In genomic region chr7:150356265-150356897, GRCh38 we compare ENCODE assay signal across 8 cellular contexts. TPM values are rescaled to one million over a fixed set of nuclear protein-coding genes. Genes with fewer than 3 reads are reported as not detected.
DNase-seq lines count a peak whose midpoint lies in the region; ATAC-seq and TF ChIP-seq lines count a peak whose summit lies in the region.

No MANE protein-coding gene starts in this region.

- peak; percentile 73 for TF ChIP-seq CTCF in LNCAP (IDR thresholded peaks at IDR 0.05)

- no peak for ATAC-seq in GM18909 (IDR thresholded peaks at IDR 0.05; ENCODE audit: poor library complexity, unreplicated experiment)

- peak; percentile 65 for DNase-seq in activated effector memory CD4-positive, alpha-beta T cell treated with anti-CD3 and anti-CD28 coated beads, Interleukin-2, amount 50 U/mL, for 16 hours
- DNase-seq in activated effector memory CD4-positive, alpha-beta T cell treated with Interleukin-2 at 50 U/mL for 16 hours, result no peak
- no peak for DNase-seq in activated CD4-positive, alpha-beta memory T cell treated with anti-CD3 and anti-CD28 coated beads, Interleukin-2, amount 10 ng/mL, durations not matched to agents 7 days and 5 days
- DNase-seq in kidney tubule cell (ENCODE audit: low spot score) (peak; percentile 31), GM19240 (ENCODE audit: insufficient read length, low spot score) (no peak)
- no peak for DNase-seq in stimulated activated CD4-positive, alpha-beta T cell treated with anti-CD3 and anti-CD28 coated beads, Interleukin-12 subunit alpha, Interleukin-12 subunit beta, amount 100 ng/mL, for 4 hours

- no peak overlapping the region for H3K4me3 Mint-ChIP-seq in activated CD4-positive, alpha-beta memory T cell treated with anti-CD3 and anti-CD28 coated beads, Interleukin-2, amount 10 ng/mL, durations not matched to agents 7 days and 5 days

- no peaks in the 10 kb centered on the region for H3K27me3 Mint-ChIP-seq in activated CD4-positive, alpha-beta memory T cell treated with anti-CD3 and anti-CD28 coated beads, Interleukin-2, amount 10 ng/mL, durations not matched to agents 7 days and 5 days

- CTCF ChIA-PET in activated CD4-positive, alpha-beta memory T cell treated with anti-CD3 and anti-CD28 coated beads, Interleukin-2, amount 10 ng/mL, durations not matched to agents 7 days and 5 days (lab: Charles Lee), result interaction anchor here (0.6 to 3.6 kb wide), 10 partner anchors 10 to 1169 kb away, joined by 3 to 17 read pairs (median 4); partner anchors contain the start of gene REPIN1

- H3K27ac Mint-ChIP-seq in activated CD4-positive, alpha-beta memory T cell treated with anti-CD3 and anti-CD28 coated beads, Interleukin-2, amount 10 ng/mL, durations not matched to agents 7 days and 5 days, result peak overlapping the region; percentile 13

- peaks cover 43% of the 10 kb centered on the region for H3K4me1 Mint-ChIP-seq in activated CD4-positive, alpha-beta memory T cell treated with anti-CD3 and anti-CD28 coated beads, Interleukin-2, amount 10 ng/mL, durations not matched to agents 7 days and 5 days

- H3K9me3 Mint-ChIP-seq in activated CD4-positive, alpha-beta memory T cell treated with anti-CD3 and anti-CD28 coated beads, Interleukin-2, amount 10 ng/mL, durations not matched to agents 7 days and 5 days, result peaks cover 3% of the 10 kb centered on the region

- peaks cover 3% of the 10 kb centered on the region for H3K36me3 Mint-ChIP-seq in activated CD4-positive, alpha-beta memory T cell treated with anti-CD3 and anti-CD28 coated beads, Interleukin-2, amount 10 ng/mL, durations not matched to agents 7 days and 5 days (ENCODE audit: low read depth)

- POLR2A ChIA-PET in activated CD4-positive, alpha-beta memory T cell treated with anti-CD3 and anti-CD28 coated beads, Interleukin-2, amount 10 ng/mL, durations not matched to agents 7 days and 5 days (lab: Charles Lee), result no interaction called here

RNA-seq across cellular contexts. Expression of gene REPIN1, which starts 12.2 kb away (rescaled TPM):
- 10 to 100 TPM; 42.9 to 45.9 TPM for total RNA-seq in activated CD4-positive, alpha-beta memory T cell treated with anti-CD3 and anti-CD28 coated beads, Interleukin-2, amount 10 ng/mL, durations not matched to agents 7 days and 5 days

RNA-seq across cellular contexts. Expression of gene RARRES2, which starts 15.0 kb away (rescaled TPM):
- not detected for total RNA-seq in activated CD4-positive, alpha-beta memory T cell treated with anti-CD3 and anti-CD28 coated beads, Interleukin-2, amount 10 ng/mL, durations not matched to agents 7 days and 5 days

RNA-seq across cellular contexts. Expression of gene ZNF775, which starts 22.7 kb away (rescaled TPM):
- total RNA-seq in activated CD4-positive, alpha-beta memory T cell treated with anti-CD3 and anti-CD28 coated beads, Interleukin-2, amount 10 ng/mL, durations not matched to agents 7 days and 5 days, result 1 to 10 TPM; 6.4 to 7.1 TPM

RNA-seq across cellular contexts. Expression of gene ACTR3C, which starts 33.0 kb away (rescaled TPM):
- 1 to 10 TPM; 4.9 to 7.0 TPM for total RNA-seq in activated CD4-positive, alpha-beta memory T cell treated with anti-CD3 and anti-CD28 coated beads, Interleukin-2, amount 10 ng/mL, durations not matched to agents 7 days and 5 days

RNA-seq across cellular contexts. Expression of gene LRRC61, which starts 33.2 kb away (rescaled TPM):
- 10 to 100 TPM; 23.1 to 26.8 TPM for total RNA-seq in activated CD4-positive, alpha-beta memory T cell treated with anti-CD3 and anti-CD28 coated beads, Interleukin-2, amount 10 ng/mL, durations not matched to agents 7 days and 5 days

Comparison
In these comparisons a context has a peak if more than half of its experiments do, and no peak if none do; other contexts are left out.
1. DNase-seq: peak in activated effector memory CD4-positive, alpha-beta T cell treated with anti-CD3 and anti-CD28 coated beads, Interleukin-2, amount 50 U/mL, for 16 hours (single experiment) and kidney tubule cell (single experiment); none in activated effector memory CD4-positive, alpha-beta T cell treated with Interleukin-2 at 50 U/mL for 16 hours (single experiment), activated CD4-positive, alpha-beta memory T cell treated with anti-CD3 and anti-CD28 coated beads, Interleukin-2, amount 10 ng/mL, durations not matched to agents 7 days and 5 days (single experiment), GM19240 (single experiment) and stimulated activated CD4-positive, alpha-beta T cell treated with anti-CD3 and anti-CD28 coated beads, Interleukin-12 subunit alpha, Interleukin-12 subunit beta, amount 100 ng/mL, for 4 hours (single experiment).